1 cellular context compared by ENCODE assay signal in the genomic region with DNA sequence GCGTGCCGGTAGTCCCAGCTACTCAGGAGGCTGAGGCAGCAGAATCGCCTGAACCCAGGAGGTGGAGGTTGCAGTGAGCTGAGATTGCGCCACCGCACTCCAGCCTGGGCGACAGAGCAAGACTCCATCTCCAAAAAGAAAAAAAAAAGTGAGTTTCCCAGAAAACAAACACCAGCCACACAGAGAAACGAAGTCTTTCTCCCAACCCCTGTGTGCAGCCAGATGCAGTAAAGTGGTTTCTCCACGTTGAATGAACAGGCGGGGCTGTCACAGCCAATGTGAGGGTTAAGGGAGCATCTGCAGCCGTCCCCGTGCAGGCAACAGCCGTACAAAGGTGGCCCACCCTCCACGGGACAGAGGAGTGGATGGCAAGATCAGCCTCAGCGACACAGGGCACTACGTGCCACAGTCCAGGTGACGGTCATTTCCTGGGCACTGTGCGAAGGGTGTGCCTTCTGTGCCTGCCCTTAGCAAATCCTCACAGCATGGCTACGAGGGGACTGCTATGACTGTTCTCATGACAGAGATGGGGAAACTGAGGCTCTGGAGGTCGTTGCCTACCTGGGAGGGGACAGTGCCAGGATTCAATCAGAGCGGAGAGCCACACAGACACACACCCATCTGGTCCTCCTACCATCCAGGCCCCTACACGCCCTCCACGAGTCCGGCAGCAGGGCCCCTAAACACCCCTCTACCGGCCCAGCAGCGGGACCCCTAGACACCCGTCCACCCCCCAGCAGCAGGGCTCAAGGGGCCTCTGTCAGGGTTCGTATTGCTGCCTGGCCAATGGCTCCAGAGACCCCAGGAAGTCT.
TF ChIP-seq lines count a peak whose summit lies in the region.

No MANE protein-coding gene starts in this region.

TF ChIP-seq in HepG2, 621 proteins besides CTCF, POLR2A, EP300 and RAD21:
- TF ChIP-seq ZNF121 (CRISPR knock-in tag; IDR thresholded peaks at IDR 0.05) (peak; percentile 60; the same call in 1 of the 2 replicates), THRA (CRISPR knock-in tag; IDR thresholded peaks at IDR 0.05; ENCODE audit: borderline replicate concordance) (no peak), AKAP8 (CRISPR knock-in tag; IDR thresholded peaks at IDR 0.05) (peak; percentile 60; the same call in 1 of the 2 replicates), SPEN (CRISPR knock-in tag; IDR thresholded peaks at IDR 0.05; ENCODE audit: low read depth) (peak; percentile 4; the same call in 1 of the 2 replicates), MXD1 (CRISPR knock-in tag; IDR thresholded peaks at IDR 0.05) (0 out of 2 replicates have a peak, but pooled peaks have one; percentile 3), HNRNPL (IDR thresholded peaks at IDR 0.05; ENCODE audit: low read depth, low read length) (peak; percentile 39; the same call in 1 of the 2 replicates), ZBTB38 (CRISPR knock-in tag; IDR thresholded peaks at IDR 0.05) (peak; percentile 83), HNRNPK (IDR thresholded peaks at IDR 0.05; ENCODE audit: low read depth, low read length, poor library complexity, severe bottlenecking) (no peak)
- TF ChIP-seq, protein P1, sequence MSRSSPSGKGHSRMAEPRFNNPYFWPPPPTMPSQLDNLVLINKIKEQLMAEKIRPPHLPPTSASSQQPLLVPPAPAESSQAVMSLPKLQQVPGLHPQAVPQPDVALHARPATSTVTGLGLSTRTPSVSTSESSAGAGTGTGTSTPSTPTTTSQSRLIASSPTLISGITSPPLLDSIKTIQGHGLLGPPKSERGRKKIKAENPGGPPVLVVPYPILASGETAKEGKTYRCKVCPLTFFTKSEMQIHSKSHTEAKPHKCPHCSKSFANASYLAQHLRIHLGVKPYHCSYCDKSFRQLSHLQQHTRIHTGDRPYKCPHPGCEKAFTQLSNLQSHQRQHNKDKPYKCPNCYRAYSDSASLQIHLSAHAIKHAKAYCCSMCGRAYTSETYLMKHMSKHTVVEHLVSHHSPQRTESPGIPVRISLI (CRISPR knock-in tag; IDR thresholded peaks at IDR 0.05; ENCODE audit: borderline replicate concordance) = peak; percentile 38; the same call in 1 of the 2 replicates
